ENCODE assay signal across 19 cellular contexts in the genomic region with DNA sequence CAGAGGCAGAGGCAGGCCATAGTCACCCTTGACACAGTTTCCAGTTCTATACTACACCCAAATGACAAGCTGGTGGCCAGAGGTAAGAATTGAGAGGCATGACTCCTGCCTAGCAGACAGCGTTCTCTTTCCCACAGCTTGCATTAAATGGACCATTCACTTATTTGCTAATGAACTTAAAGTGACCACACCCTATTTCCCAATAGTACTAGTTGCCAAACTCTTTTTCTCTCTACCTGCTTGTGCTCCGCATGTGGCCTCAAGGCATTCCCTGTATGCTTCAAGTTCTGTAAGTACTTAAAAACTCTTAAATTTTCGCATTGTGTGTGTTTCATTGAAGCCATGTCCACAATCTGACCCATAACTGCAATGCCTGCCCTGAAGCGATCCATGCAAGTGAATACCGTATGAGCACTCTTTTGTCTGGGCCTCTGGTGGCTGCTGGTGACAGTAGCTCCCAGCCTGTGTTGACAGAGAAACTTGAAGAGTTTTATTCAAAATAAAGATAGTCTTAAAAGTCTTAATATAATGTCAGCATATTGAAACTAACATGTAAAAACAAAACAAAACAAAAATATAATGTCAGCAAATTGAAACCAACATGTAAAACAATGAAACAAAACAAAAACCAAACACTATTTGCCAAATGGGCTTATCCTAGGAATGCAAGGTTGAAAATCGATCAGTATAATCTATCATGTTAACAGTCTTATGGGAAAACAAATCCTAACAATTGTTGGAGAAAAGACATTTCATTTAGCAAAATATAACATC.
DNase-seq lines count a peak whose midpoint lies in the region; ATAC-seq, FAIRE-seq and TF ChIP-seq lines count a peak whose summit lies in the region.
"Had no signal": no experiment of that assay in that cellular context is flagged by ENCODE, and none has a peak within 500 bp of the region (broad histone marks: within the 10 kb centered on the region; RNA-seq: fewer than 3 reads in every experiment).

No MANE protein-coding gene starts in this region.

- H3K4me2 ChIP-seq in A549 = no peak overlapping the region

- TF ChIP-seq CTCF in A549 (IDR thresholded peaks at IDR 0.05) = no peak
- TF ChIP-seq CTCF in lower leg skin (IDR thresholded peaks at IDR 0.05) = no peak

- no peak for FAIRE-seq in A549 (lab: Jason Lieb, UNC)

- H3K9me3 ChIP-seq in A549 (no peaks in the 10 kb centered on the region), mucosa of stomach (ENCODE audit: control insufficient read depth, low read length) (no peaks in the 10 kb centered on the region)
- H3K9me3 ChIP-seq: gastrocnemius medialis had no signal

- intact Hi-C loops in lower leg skin (cut with DNase I; ENCODE audit: low total_unique reads) = no loop called here

- no peak for TF ChIP-seq RAD21 in A549 (conservative IDR thresholded peaks at IDR 0.05 in 1 of 2, IDR thresholded peaks at IDR 0.05 in 1 of 2)

- peak overlapping the region; percentile 14 for H3K9ac ChIP-seq in mucosa of stomach (ENCODE audit: low read length)

- DNase-seq in A549 (ENCODE audit: low read depth in 1 of 2, low spot score in 1 of 2) (no peak), NCI-H69 (lab: John Stamatoyannopoulos, UW) (peak; percentile 71), pons (ENCODE audit: low spot score) (no peak), lower leg skin (ENCODE audit: low spot score in 2 of 2) (no peak), erythroblast (lab: John Stamatoyannopoulos, UW) (no peak)
- DNase-seq: activated CD4-positive, alpha-beta T cell treated with anti-CD3 and anti-CD28 coated beads, Interleukin-2, amount 50 U/mL, for 48 hours; activated naive CD4-positive, alpha-beta T cell treated with Interleukin-2 at 50 U/mL for 16 hours; activated T-cell treated with anti-CD3 and anti-CD28 coated beads for 4 hours; CD8-positive, alpha-beta T cell; DMS53; gastrocnemius medialis; naive thymus-derived CD4-positive, alpha-beta T cell; NCI-H187 treated with DMSO at 0.1 percent for 48 hours; NCI-H446; SHP77 treated with DMSO at 0.1 percent for 48 hours had no signal

- no peak overlapping the region for H3K4me3 ChIP-seq in A549
- H3K4me3 ChIP-seq in mucosa of stomach (ENCODE audit: low read length) = peak overlapping the region; percentile 2
- no peak overlapping the region for H3K4me3 ChIP-seq in lower leg skin (ENCODE audit: low read depth, poor library complexity, severe bottlenecking)
- H3K4me3 ChIP-seq: gastrocnemius medialis had no signal

- no peaks in the 10 kb centered on the region for H3K36me3 ChIP-seq in mucosa of stomach (ENCODE audit: control insufficient read depth, insufficient read depth, low read length)
- H3K36me3 ChIP-seq: gastrocnemius medialis had no signal

- ATAC-seq in A549 (no peak), esophagus mucosa (peak; percentile 98), SK-N-SH treated with all-trans-retinoic acid at 6 μM for 48 hours (no peak)
- ATAC-seq: CD8-positive, alpha-beta T cell; gastrocnemius medialis; naive thymus-derived CD4-positive, alpha-beta T cell had no signal

- 90% methylated on average over 6 of the region's 6 CpGs for WGBS in A549 (ENCODE audit: missing lambda C conversion rate)
- WGBS in lower leg skin, 2 donors = 54 to 60% methylated on average over 6 of the region's 6 CpGs

- TF ChIP-seq POLR2A in A549 (IDR thresholded peaks at IDR 0.05; ENCODE audit: low read length) (no peak), lower leg skin (IDR thresholded peaks at IDR 0.05) (no peak), erythroblast (IDR thresholded peaks at IDR 0.05; ENCODE audit: low read length) (no peak)

- H3K27ac ChIP-seq in A549 = no peak overlapping the region
- H3K27ac ChIP-seq: gastrocnemius medialis, VCaP had no signal

- H3K4me1 ChIP-seq in A549 (0 out of 3 replicates have a peak, but pooled peaks cover 4% of the 10 kb centered on the region), mucosa of stomach (ENCODE audit: control insufficient read depth, insufficient read depth, low read length) (peaks cover 12% of the 10 kb centered on the region)

- no peaks in the 10 kb centered on the region for H3K27me3 ChIP-seq in mucosa of stomach (ENCODE audit: control insufficient read depth, insufficient read depth, low read length)
- H3K27me3 ChIP-seq: gastrocnemius medialis had no signal

- no peak for TF ChIP-seq EP300 in A549 (IDR thresholded peaks at IDR 0.05)

- POLR2A ChIA-PET in A549 (lab: Yijun Ruan, JAX) = no interaction called here

- CTCF ChIA-PET in A549 (lab: Yijun Ruan, JAX) = interaction anchor here (1.3 kb wide), 1 partner anchor 135 kb away, joined by 4 read pairs; no protein-coding TSS in a partner anchor

TF ChIP-seq in A549, 52 proteins besides CTCF, POLR2A, EP300 and RAD21:
- TF ChIP-seq SMC3 (IDR thresholded peaks at IDR 0.05) (no peak), MAFK (IDR thresholded peaks at IDR 0.05; ENCODE audit: partially characterized antibody) (peak; percentile 38), SREBF2 (IDR thresholded peaks at IDR 0.05) (no peak), BHLHE40 (IDR thresholded peaks at IDR 0.05; ENCODE audit: low read depth, low read length) (no peak)

TF ChIP-seq in SK-N-SH treated with all-trans-retinoic acid at 6 μM for 48 hours, 23 proteins besides CTCF, POLR2A, EP300 and RAD21 (continues in another document):
- TF ChIP-seq ZFP3 (CRISPR knock-in tag; IDR thresholded peaks at IDR 0.05) (no peak), SNAI2 (CRISPR knock-in tag; IDR thresholded peaks at IDR 0.05) (no peak), ESRRG (CRISPR knock-in tag; IDR thresholded peaks at IDR 0.05) (no peak), TOX (CRISPR knock-in tag; IDR thresholded peaks at IDR 0.05; ENCODE audit: borderline replicate concordance) (no peak), ZFP30 (CRISPR knock-in tag; IDR thresholded peaks at IDR 0.05) (no peak)
- TF ChIP-seq, protein P1, sequence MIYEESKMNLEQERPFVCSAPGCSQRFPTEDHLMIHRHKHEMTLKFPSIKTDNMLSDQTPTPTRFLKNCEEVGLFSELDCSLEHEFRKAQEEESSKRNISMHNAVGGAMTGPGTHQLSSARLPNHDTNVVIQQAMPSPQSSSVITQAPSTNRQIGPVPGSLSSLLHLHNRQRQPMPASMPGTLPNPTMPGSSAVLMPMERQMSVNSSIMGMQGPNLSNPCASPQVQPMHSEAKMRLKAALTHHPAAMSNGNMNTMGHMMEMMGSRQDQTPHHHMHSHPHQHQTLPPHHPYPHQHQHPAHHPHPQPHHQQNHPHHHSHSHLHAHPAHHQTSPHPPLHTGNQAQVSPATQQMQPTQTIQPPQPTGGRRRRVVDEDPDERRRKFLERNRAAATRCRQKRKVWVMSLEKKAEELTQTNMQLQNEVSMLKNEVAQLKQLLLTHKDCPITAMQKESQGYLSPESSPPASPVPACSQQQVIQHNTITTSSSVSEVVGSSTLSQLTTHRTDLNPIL (CRISPR knock-in tag; IDR thresholded peaks at IDR 0.05; ENCODE audit: low read depth) = no peak
- TF ChIP-seq, protein P2, sequence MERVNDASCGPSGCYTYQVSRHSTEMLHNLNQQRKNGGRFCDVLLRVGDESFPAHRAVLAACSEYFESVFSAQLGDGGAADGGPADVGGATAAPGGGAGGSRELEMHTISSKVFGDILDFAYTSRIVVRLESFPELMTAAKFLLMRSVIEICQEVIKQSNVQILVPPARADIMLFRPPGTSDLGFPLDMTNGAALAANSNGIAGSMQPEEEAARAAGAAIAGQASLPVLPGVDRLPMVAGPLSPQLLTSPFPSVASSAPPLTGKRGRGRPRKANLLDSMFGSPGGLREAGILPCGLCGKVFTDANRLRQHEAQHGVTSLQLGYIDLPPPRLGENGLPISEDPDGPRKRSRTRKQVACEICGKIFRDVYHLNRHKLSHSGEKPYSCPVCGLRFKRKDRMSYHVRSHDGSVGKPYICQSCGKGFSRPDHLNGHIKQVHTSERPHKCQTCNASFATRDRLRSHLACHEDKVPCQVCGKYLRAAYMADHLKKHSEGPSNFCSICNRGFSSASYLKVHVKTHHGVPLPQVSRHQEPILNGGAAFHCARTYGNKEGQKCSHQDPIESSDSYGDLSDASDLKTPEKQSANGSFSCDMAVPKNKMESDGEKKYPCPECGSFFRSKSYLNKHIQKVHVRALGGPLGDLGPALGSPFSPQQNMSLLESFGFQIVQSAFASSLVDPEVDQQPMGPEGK (CRISPR knock-in tag; IDR thresholded peaks at IDR 0.05; ENCODE audit: borderline replicate concordance) = no peak
- TF ChIP-seq, protein P3, sequence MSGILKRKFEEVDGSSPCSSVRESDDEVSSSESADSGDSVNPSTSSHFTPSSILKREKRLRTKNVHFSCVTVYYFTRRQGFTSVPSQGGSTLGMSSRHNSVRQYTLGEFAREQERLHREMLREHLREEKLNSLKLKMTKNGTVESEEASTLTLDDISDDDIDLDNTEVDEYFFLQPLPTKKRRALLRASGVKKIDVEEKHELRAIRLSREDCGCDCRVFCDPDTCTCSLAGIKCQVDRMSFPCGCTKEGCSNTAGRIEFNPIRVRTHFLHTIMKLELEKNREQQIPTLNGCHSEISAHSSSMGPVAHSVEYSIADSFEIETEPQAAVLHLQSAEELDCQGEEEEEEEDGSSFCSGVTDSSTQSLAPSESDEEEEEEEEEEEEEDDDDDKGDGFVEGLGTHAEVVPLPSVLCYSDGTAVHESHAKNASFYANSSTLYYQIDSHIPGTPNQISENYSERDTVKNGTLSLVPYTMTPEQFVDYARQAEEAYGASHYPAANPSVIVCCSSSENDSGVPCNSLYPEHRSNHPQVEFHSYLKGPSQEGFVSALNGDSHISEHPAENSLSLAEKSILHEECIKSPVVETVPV (CRISPR knock-in tag; IDR thresholded peaks at IDR 0.05) = no peak
- TF ChIP-seq, protein P4, sequence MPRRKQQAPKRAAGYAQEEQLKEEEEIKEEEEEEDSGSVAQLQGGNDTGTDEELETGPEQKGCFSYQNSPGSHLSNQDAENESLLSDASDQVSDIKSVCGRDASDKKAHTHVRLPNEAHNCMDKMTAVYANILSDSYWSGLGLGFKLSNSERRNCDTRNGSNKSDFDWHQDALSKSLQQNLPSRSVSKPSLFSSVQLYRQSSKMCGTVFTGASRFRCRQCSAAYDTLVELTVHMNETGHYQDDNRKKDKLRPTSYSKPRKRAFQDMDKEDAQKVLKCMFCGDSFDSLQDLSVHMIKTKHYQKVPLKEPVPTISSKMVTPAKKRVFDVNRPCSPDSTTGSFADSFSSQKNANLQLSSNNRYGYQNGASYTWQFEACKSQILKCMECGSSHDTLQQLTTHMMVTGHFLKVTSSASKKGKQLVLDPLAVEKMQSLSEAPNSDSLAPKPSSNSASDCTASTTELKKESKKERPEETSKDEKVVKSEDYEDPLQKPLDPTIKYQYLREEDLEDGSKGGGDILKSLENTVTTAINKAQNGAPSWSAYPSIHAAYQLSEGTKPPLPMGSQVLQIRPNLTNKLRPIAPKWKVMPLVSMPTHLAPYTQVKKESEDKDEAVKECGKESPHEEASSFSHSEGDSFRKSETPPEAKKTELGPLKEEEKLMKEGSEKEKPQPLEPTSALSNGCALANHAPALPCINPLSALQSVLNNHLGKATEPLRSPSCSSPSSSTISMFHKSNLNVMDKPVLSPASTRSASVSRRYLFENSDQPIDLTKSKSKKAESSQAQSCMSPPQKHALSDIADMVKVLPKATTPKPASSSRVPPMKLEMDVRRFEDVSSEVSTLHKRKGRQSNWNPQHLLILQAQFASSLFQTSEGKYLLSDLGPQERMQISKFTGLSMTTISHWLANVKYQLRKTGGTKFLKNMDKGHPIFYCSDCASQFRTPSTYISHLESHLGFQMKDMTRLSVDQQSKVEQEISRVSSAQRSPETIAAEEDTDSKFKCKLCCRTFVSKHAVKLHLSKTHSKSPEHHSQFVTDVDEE (CRISPR knock-in tag; IDR thresholded peaks at IDR 0.05) = no peak
